Comparison of ENCODE assay signal across 13 cellular contexts in the genomic region with DNA sequence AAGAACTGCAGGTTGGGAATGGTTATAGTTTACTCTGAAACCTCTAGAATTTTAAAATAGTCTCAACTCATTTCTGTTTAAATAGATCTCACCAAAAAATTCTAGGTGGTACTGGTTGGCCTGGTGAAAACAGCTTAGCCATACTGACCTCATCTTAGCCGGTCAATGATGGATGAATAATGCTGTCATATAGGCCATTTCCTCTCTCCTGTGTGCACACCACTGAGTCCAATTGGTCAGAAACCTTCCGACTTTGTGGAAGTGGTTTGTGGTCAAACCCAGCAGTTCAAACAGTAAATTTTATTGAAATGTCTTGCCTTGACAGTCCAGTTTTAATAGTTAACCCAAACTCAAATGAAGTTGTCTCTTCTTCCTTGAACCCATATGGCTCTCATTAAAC.
A peak's percentile ranks its signal among the peaks of the same experiment; 100 is the strongest.
DNase-seq lines count a peak whose midpoint lies in the region; ATAC-seq and TF ChIP-seq lines count a peak whose summit lies in the region.
"Had no signal": no experiment of that assay in that cellular context is flagged by ENCODE, and none has a peak within 500 bp of the region (broad histone marks: within the 10 kb centered on the region; RNA-seq: fewer than 3 reads in every experiment).

No MANE protein-coding gene starts in this region.

- DNase-seq in HT1080 (ENCODE audit: low read depth) = peak; percentile 82
- peak; percentile 33 for DNase-seq in iris pigment epithelial cell (ENCODE audit: low read depth)
- DNase-seq in uterus = no peak
- no peak for DNase-seq in foreskin melanocyte
- no peak for DNase-seq in substantia nigra (lab: John Stamatoyannopoulos, UW)
- DNase-seq: mucosa of descending colon, NCI-H524 treated with DMSO at 0.1 percent for 48 hours, thyroid gland had no signal

- ATAC-seq in GM18909 (IDR thresholded peaks at IDR 0.05; ENCODE audit: poor library complexity, unreplicated experiment) (peak; percentile 94), HG02623 (IDR thresholded peaks at IDR 0.05; ENCODE audit: unreplicated experiment) (peak; percentile 83), esophagus mucosa (no peak)
- ATAC-seq: activated naive CD4-positive, alpha-beta T cell treated with anti-CD3 and anti-CD28 coated beads, Interleukin-2, amount 50 U/mL, for 72 hours; mucosa of descending colon had no signal

- H3K27ac ChIP-seq in uterus = no peak overlapping the region
- no peak overlapping the region for H3K27ac ChIP-seq in substantia nigra (ENCODE audit: low read depth, low read length, poor library complexity, severe bottlenecking)
- H3K27ac ChIP-seq: thyroid gland, VCaP had no signal

- no peak for TF ChIP-seq POLR2A in uterus (IDR thresholded peaks at IDR 0.05)

- no peak overlapping the region for H3K4me3 ChIP-seq in uterus
- H3K4me3 ChIP-seq: mucosa of descending colon, thyroid gland had no signal

- no peaks in the 10 kb centered on the region for H3K36me3 ChIP-seq in uterus
- H3K36me3 ChIP-seq: thyroid gland had no signal

- H3K27me3 ChIP-seq in uterus = no peaks in the 10 kb centered on the region
- H3K27me3 ChIP-seq: thyroid gland had no signal

- no peak for TF ChIP-seq CTCF in uterus (IDR thresholded peaks at IDR 0.05)

- no peaks in the 10 kb centered on the region for H3K9me3 ChIP-seq in uterus
- H3K9me3 ChIP-seq: mucosa of descending colon, thyroid gland had no signal

- intact Hi-C loops in uterus (cut with DNase I; ENCODE audit: low total_unique reads) = no loop called here

- H3K4me1 ChIP-seq in uterus = no peaks in the 10 kb centered on the region
- H3K4me1 ChIP-seq: thyroid gland had no signal

Comparison
In these comparisons a context has a peak if more than half of its experiments do, and no peak if none do; other contexts are left out.
1. DNase-seq: peak in HT1080 (single experiment) and iris pigment epithelial cell (single experiment); none in uterus (0 of 2), foreskin melanocyte (single experiment) and substantia nigra (0 of 49).